In the genomic region with DNA sequence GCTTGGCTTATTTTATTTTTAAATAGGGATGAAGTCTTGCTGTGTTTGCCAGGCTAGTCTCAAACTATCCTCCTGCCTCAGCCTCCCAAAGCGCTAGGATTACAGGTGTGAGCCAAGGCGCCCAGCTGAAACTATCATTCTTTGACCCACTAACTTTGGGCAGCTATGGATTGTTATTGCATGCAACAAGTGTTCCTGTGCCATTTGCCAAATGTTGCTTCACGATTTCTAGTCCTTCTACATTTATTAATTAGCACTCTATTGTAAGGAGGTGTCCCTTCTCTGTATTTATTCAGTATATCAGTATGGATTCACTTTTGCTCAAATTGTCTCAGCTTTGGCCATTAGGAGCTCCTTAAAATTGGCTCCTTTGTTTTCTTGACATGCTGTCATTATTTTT, we compare ENCODE assay signal across 28 cellular contexts. TPM values are rescaled to one million over a fixed set of nuclear protein-coding genes. Genes with fewer than 3 reads are reported as not detected.
"Had no signal": no experiment of that assay in that cellular context is flagged by ENCODE, and none has a peak within 500 bp of the region (broad histone marks: within the 10 kb centered on the region; RNA-seq: fewer than 3 reads in every experiment).

No MANE protein-coding gene starts in this region.

- ATAC-seq: activated CD8-positive, alpha-beta T cell treated with anti-CD3 and anti-CD28 coated beads, Interleukin-2, amount 10 ng/mL, durations not matched to agents 7 days and 5 days; activated T-helper 17 cell treated with anti-CD3 and anti-CD28 coated beads, Interleukin-2, amount 50 U/mL, for 72 hours; Panc1 had no signal

- H3K4me1 Mint-ChIP-seq: activated T-helper 17 cell treated with anti-CD3 and anti-CD28 coated beads, Interleukin-2, amount 50 U/mL, for 72 hours had no signal

- H3K4me3 ChIP-seq: SJCRH30, SK-N-MC had no signal

- H3K27ac Mint-ChIP-seq: activated CD4-positive, alpha-beta T cell treated with anti-CD3 and anti-CD28 coated beads, Interleukin-2, amount 10 ng/mL, durations not matched to agents 24 days and 14 days; activated CD8-positive, alpha-beta T cell treated with anti-CD3 and anti-CD28 coated beads, Interleukin-2, amount 10 ng/mL, durations not matched to agents 7 days and 5 days; activated naive CD8-positive, alpha-beta T cell treated with anti-CD3 and anti-CD28 coated beads for 36 hours; activated T-helper 17 cell treated with anti-CD3 and anti-CD28 coated beads, Interleukin-2, amount 50 U/mL, for 72 hours had no signal

- H3K9me3 Mint-ChIP-seq: activated CD4-positive, alpha-beta T cell treated with anti-CD3 and anti-CD28 coated beads, Interleukin-2, amount 10 ng/mL, durations not matched to agents 24 days and 14 days; activated naive CD8-positive, alpha-beta T cell treated with anti-CD3 and anti-CD28 coated beads for 36 hours; activated T-helper 17 cell treated with anti-CD3 and anti-CD28 coated beads, Interleukin-2, amount 50 U/mL, for 72 hours had no signal

- H3K4me3 Mint-ChIP-seq: activated CD4-positive, alpha-beta T cell treated with anti-CD3 and anti-CD28 coated beads, Interleukin-2, amount 10 ng/mL, durations not matched to agents 24 days and 14 days; activated CD8-positive, alpha-beta T cell treated with anti-CD3 and anti-CD28 coated beads, Interleukin-2, amount 10 ng/mL, durations not matched to agents 7 days and 5 days; activated naive CD8-positive, alpha-beta T cell treated with anti-CD3 and anti-CD28 coated beads for 36 hours; activated T-helper 17 cell treated with anti-CD3 and anti-CD28 coated beads, Interleukin-2, amount 50 U/mL, for 72 hours had no signal

- H3K9me3 ChIP-seq: SJCRH30 had no signal

- H3K27ac ChIP-seq: brain microvascular endothelial cell, SJCRH30, SK-N-MC, WERI-Rb-1 had no signal

- DNase-seq: activated CD4-positive, alpha-beta T cell treated with anti-CD3 and anti-CD28 coated beads, Interleukin-2, amount 10 ng/mL, durations not matched to agents 24 days and 14 days; activated CD4-positive, alpha-beta T cell treated with anti-CD3 and anti-CD28 coated beads, Interleukin-2, amount 50 U/mL, for 4 hours; activated CD8-positive, alpha-beta memory T cell treated with anti-CD3 and anti-CD28 coated beads, Interleukin-2, amount 50 U/mL, for 4 hours; activated CD8-positive, alpha-beta T cell treated with anti-CD3 and anti-CD28 coated beads, Interleukin-2, amount 10 ng/mL, durations not matched to agents 7 days and 5 days; activated gamma-delta T cell treated with Interleukin-2 at 50 U/mL for 16 hours; activated naive CD4-positive, alpha-beta T cell treated with anti-CD3 and anti-CD28 coated beads, Interleukin-2, amount 50 U/mL, for 16 hours; activated naive CD8-positive, alpha-beta T cell treated with anti-CD3 and anti-CD28 coated beads for 36 hours; amniotic stem cell; aorta; brain microvascular endothelial cell; central memory CD4-positive, alpha-beta T cell; NCI-H1105; NCI-H1417 treated with DMSO at 0.1 percent for 48 hours; NCI-H187 treated with DMSO at 0.1 percent for 48 hours; NCI-H2081; NCI-H226; NCI-H446 treated with DMSO at 0.1 percent for 48 hours; NCI-H524; SHP77; SJCRH30; T1000; WERI-Rb-1 had no signal

- H3K27me3 Mint-ChIP-seq: activated naive CD8-positive, alpha-beta T cell treated with anti-CD3 and anti-CD28 coated beads for 36 hours; activated T-helper 17 cell treated with anti-CD3 and anti-CD28 coated beads, Interleukin-2, amount 50 U/mL, for 72 hours had no signal

- H3K27me3 ChIP-seq: brain microvascular endothelial cell, SJCRH30 had no signal

RNA-seq across cellular contexts. Expression of gene OPRD1, which starts 38.9 kb away (rescaled TPM):
- total RNA-seq: activated CD8-positive, alpha-beta T cell treated with anti-CD3 and anti-CD28 coated beads, Interleukin-2, amount 10 ng/mL, durations not matched to agents 7 days and 5 days; activated T-helper 17 cell treated with anti-CD3 and anti-CD28 coated beads, Interleukin-2, amount 50 U/mL, for 72 hours; aorta; M059J; T-helper 1 cell treated with Interleukin-12 subunit alpha and Interleukin-12 subunit beta and Interleukin-4 antibody, amounts not matched to agents 30 ng/mL and 1 ng/mL, for 36 hours; T-helper 2 cell treated with Interferon-gamma antibody and Interleukin-4, amounts not matched to agents 100 ng/mL and 5 ng/mL, for 36 hours had no signal
- polyA plus RNA-seq: aorta had no signal
